ENCODE assay signal across 16 cellular contexts in the genomic region with DNA sequence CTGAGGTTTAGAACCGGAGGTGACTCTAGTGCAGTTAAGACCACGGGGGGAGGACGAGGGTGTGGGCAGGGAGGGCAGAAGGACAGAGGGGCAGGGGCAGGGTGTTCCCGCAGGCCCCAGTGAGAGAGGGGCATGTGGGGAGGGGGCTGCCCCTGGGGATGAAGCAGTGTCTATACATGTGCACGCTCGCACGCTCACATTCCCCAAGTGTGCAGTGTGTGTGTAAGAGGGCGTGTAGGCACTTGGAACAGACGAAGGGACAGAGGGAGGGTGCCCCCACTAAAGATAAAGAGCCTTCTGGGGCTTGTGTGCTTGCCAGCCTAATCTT.
DNase-seq lines count a peak whose midpoint lies in the region; ATAC-seq and TF ChIP-seq lines count a peak whose summit lies in the region.
"Had no signal": no experiment of that assay in that cellular context is flagged by ENCODE, and none has a peak within 500 bp of the region (broad histone marks: within the 10 kb centered on the region; RNA-seq: fewer than 3 reads in every experiment).

No MANE protein-coding gene starts in this region.

- TF ChIP-seq EP300 in stomach (IDR thresholded peaks at IDR 0.05), result no peak

- H3K27ac ChIP-seq in mesodermal cell (ENCODE audit: low read depth, low read length, severe bottlenecking) (peak overlapping the region; percentile 57), stomach (peak overlapping the region in 3 of 5 donors; percentile 18 to 46 (median 37))
- H3K27ac ChIP-seq: 22Rv1, right lobe of liver had no signal

- CTCF ChIA-PET in activated CD8-positive, alpha-beta T cell treated with anti-CD3 and anti-CD28 coated beads, Interleukin-2, amount 10 ng/mL, durations not matched to agents 7 days and 5 days (lab: Charles Lee), result interaction anchor here (1.9 kb wide), 1 partner anchor 208 kb away, joined by 6 read pairs; no protein-coding TSS in a partner anchor

- no peaks in the 10 kb centered on the region for H3K36me3 ChIP-seq in mesodermal cell (ENCODE audit: control insufficient read depth, insufficient read depth, low read length)
- H3K36me3 ChIP-seq in stomach, result no peaks in the 10 kb centered on the region
- H3K36me3 ChIP-seq: right lobe of liver had no signal

- peaks cover 1% of the 10 kb centered on the region for H3K36me3 Mint-ChIP-seq in T-helper 1 cell treated with Interleukin-12 subunit alpha and Interleukin-12 subunit beta and Interleukin-4 antibody, amounts not matched to agents 30 μg/mL and 1 μg/mL, for 36 hours (ENCODE audit: low read depth)
- peaks cover 12% of the 10 kb centered on the region for H3K36me3 Mint-ChIP-seq in activated CD8-positive, alpha-beta T cell treated with anti-CD3 and anti-CD28 coated beads, Interleukin-2, amount 10 ng/mL, durations not matched to agents 7 days and 5 days (ENCODE audit: low read depth)

- TF ChIP-seq POLR2A in stomach (IDR thresholded peaks at IDR 0.05), result no peak

- peaks cover 4% of the 10 kb centered on the region for H3K27me3 Mint-ChIP-seq in T-helper 1 cell treated with Interleukin-12 subunit alpha and Interleukin-12 subunit beta and Interleukin-4 antibody, amounts not matched to agents 30 μg/mL and 1 μg/mL, for 36 hours (ENCODE audit: low read depth)
- H3K27me3 Mint-ChIP-seq in activated CD8-positive, alpha-beta T cell treated with anti-CD3 and anti-CD28 coated beads, Interleukin-2, amount 10 ng/mL, durations not matched to agents 7 days and 5 days (ENCODE audit: low read depth), result no peaks in the 10 kb centered on the region

- no peaks in the 10 kb centered on the region for H3K9me3 ChIP-seq in mesodermal cell (ENCODE audit: control insufficient read depth, low read length)
- no peaks in the 10 kb centered on the region for H3K9me3 ChIP-seq in stomach
- H3K9me3 ChIP-seq: right lobe of liver had no signal

- intact Hi-C loops in stomach (cut with DNase I; ENCODE audit: low total_unique reads), result no loop called here

- H3K4me1 ChIP-seq in mesodermal cell (ENCODE audit: control insufficient read depth, insufficient read depth, low read length, poor library complexity, severe bottlenecking), result no peaks in the 10 kb centered on the region
- peaks cover 6 to 16% (median 9%) of the 10 kb centered on the region in 4 donors for H3K4me1 ChIP-seq in stomach
- H3K4me1 ChIP-seq: right lobe of liver had no signal

- peaks cover 4% of the 10 kb centered on the region for H3K9me3 Mint-ChIP-seq in T-helper 1 cell treated with Interleukin-12 subunit alpha and Interleukin-12 subunit beta and Interleukin-4 antibody, amounts not matched to agents 30 μg/mL and 1 μg/mL, for 36 hours
- no peaks in the 10 kb centered on the region for H3K9me3 Mint-ChIP-seq in activated CD8-positive, alpha-beta T cell treated with anti-CD3 and anti-CD28 coated beads, Interleukin-2, amount 10 ng/mL, durations not matched to agents 7 days and 5 days (ENCODE audit: insufficient read depth)

- no peak for TF ChIP-seq CTCF in stomach (IDR thresholded peaks at IDR 0.05)

- 96 to 98% methylated on average over 5 to 8 of the region's 9 CpGs for WGBS in mesodermal cell (ENCODE audit: insufficient coverage in 2 of 2), 2 experiments
- 32 to 53% (median 40%) methylated on average over 9 of the region's 9 CpGs for WGBS in stomach, 5 donors

- H3K4me1 Mint-ChIP-seq in T-helper 1 cell treated with Interleukin-12 subunit alpha and Interleukin-12 subunit beta and Interleukin-4 antibody, amounts not matched to agents 30 μg/mL and 1 μg/mL, for 36 hours (ENCODE audit: low read depth), result peaks cover 14% of the 10 kb centered on the region
- H3K4me1 Mint-ChIP-seq in activated CD8-positive, alpha-beta T cell treated with anti-CD3 and anti-CD28 coated beads, Interleukin-2, amount 10 ng/mL, durations not matched to agents 7 days and 5 days (ENCODE audit: low read depth), result peaks cover 59% of the 10 kb centered on the region

- DNase-seq in T-helper 1 cell (no peak), stomach (no peak), superior temporal gyrus (ENCODE audit: extremely low spot score) (no peak), NCI-H1436 (lab: John Stamatoyannopoulos, UW) (no peak)
- peak; percentile 49 for DNase-seq in activated CD8-positive, alpha-beta T cell treated with anti-CD3 and anti-CD28 coated beads, Interleukin-2, amount 10 ng/mL, durations not matched to agents 7 days and 5 days
- DNase-seq: EL; foreskin melanocyte; NCI-H1105 treated with DMSO at 0.1 percent for 48 hours; NCI-H2227 treated with DMSO at 0.1 percent for 48 hours; right lobe of liver; SIG-M5; stimulated activated CD4-positive, alpha-beta T cell treated with anti-CD3 and anti-CD28 coated beads, Interleukin-2, amount 100 ng/mL, for 48 hours had no signal

- ATAC-seq in activated CD8-positive, alpha-beta T cell treated with anti-CD3 and anti-CD28 coated beads, Interleukin-2, amount 10 ng/mL, durations not matched to agents 7 days and 5 days, result peak; percentile 31
- ATAC-seq in HG02840 (IDR thresholded peaks at IDR 0.05; ENCODE audit: low FRiP score, unreplicated experiment), result no peak

- no peaks in the 10 kb centered on the region for H3K27me3 ChIP-seq in stomach
- H3K27me3 ChIP-seq: right lobe of liver had no signal

- H3K27ac Mint-ChIP-seq in T-helper 1 cell treated with Interleukin-12 subunit alpha and Interleukin-12 subunit beta and Interleukin-4 antibody, amounts not matched to agents 30 μg/mL and 1 μg/mL, for 36 hours, result peak overlapping the region; percentile 63
- H3K27ac Mint-ChIP-seq in activated CD8-positive, alpha-beta T cell treated with anti-CD3 and anti-CD28 coated beads, Interleukin-2, amount 10 ng/mL, durations not matched to agents 7 days and 5 days, result peak overlapping the region; percentile 97

- POLR2A ChIA-PET in activated CD8-positive, alpha-beta T cell treated with anti-CD3 and anti-CD28 coated beads, Interleukin-2, amount 10 ng/mL, durations not matched to agents 7 days and 5 days (lab: Charles Lee), result interaction anchor here (0.7 to 1.2 kb wide), 3 partner anchors 8 to 71 kb away, joined by 3 read pairs; no protein-coding TSS in a partner anchor

- no peak overlapping the region for H3K4me3 Mint-ChIP-seq in T-helper 1 cell treated with Interleukin-12 subunit alpha and Interleukin-12 subunit beta and Interleukin-4 antibody, amounts not matched to agents 30 μg/mL and 1 μg/mL, for 36 hours
- peak overlapping the region; percentile 62 for H3K4me3 Mint-ChIP-seq in activated CD8-positive, alpha-beta T cell treated with anti-CD3 and anti-CD28 coated beads, Interleukin-2, amount 10 ng/mL, durations not matched to agents 7 days and 5 days

- H3K4me3 ChIP-seq in mesodermal cell (ENCODE audit: extremely low read depth, insufficient read depth, low read length, poor library complexity, severe bottlenecking), result no peak overlapping the region
- no peak overlapping the region for H3K4me3 ChIP-seq in stomach
- H3K4me3 ChIP-seq: right lobe of liver had no signal
